Comparison of ENCODE assay signal across 10 cellular contexts in genomic region chr5:10759111-10759510, GRCh38. TPM values are rescaled to one million over a fixed set of nuclear protein-coding genes. Genes with fewer than 3 reads are reported as not detected.
A peak's percentile ranks its signal among the peaks of the same experiment; 100 is the strongest.
DNase-seq lines count a peak whose midpoint lies in the region; ATAC-seq and TF ChIP-seq lines count a peak whose summit lies in the region.
"Had no signal": no experiment of that assay in that cellular context is flagged by ENCODE, and none has a peak within 500 bp of the region (broad histone marks: within the 10 kb centered on the region; RNA-seq: fewer than 3 reads in every experiment).

No MANE protein-coding gene starts in this region.

- H3K4me1 ChIP-seq in H9 (ENCODE audit: insufficient read depth, low read length) (peaks cover 5% of the 10 kb centered on the region; the same call in 1 of the 2 replicates), mesodermal cell (ENCODE audit: control insufficient read depth, insufficient read depth, low read length, poor library complexity, severe bottlenecking) (peaks cover 25% of the 10 kb centered on the region)

- H3K4me2 ChIP-seq in H9 (ENCODE audit: insufficient read depth, insufficient read length, low read length), result no peak overlapping the region

- peak overlapping the region; percentile 24 to 38; a peak in 3 of 5 replicates for H3K4me3 Mint-ChIP-seq in H9
- H3K4me3 Mint-ChIP-seq in activated T-helper 2 cell treated with anti-CD3 and anti-CD28 coated beads, Interferon-gamma antibody, Interleukin-2, Interleukin-4, amounts not matched to agents 10 μg/mL and 5 μg/mL and 100 μg/mL, durations not matched to agents 14 hours and 24 hours and 36 hours (ENCODE audit: low read depth), result peak overlapping the region; percentile 28

- no peaks in the 10 kb centered on the region; the same call in 1 of the 2 replicates for H3K79me2 ChIP-seq in H9 (ENCODE audit: insufficient read depth, low read length)

- no peak overlapping the region for H3K56ac ChIP-seq in H9 (ENCODE audit: insufficient read length, low read depth, low read length)

- no peak overlapping the region for H3K14ac ChIP-seq in H9 (ENCODE audit: insufficient read depth, low read length)

- peaks cover 5 to 21% (median 17%) of the 10 kb centered on the region in 3 experiments for H3K36me3 Mint-ChIP-seq in H9 (ENCODE audit: insufficient read depth in 1 of 3, low read depth in 3 of 3)
- peaks cover 36% of the 10 kb centered on the region for H3K36me3 Mint-ChIP-seq in activated T-helper 2 cell treated with anti-CD3 and anti-CD28 coated beads, Interferon-gamma antibody, Interleukin-2, Interleukin-4, amounts not matched to agents 10 μg/mL and 5 μg/mL and 100 μg/mL, durations not matched to agents 14 hours and 24 hours and 36 hours (ENCODE audit: low read depth)

- no peaks in the 10 kb centered on the region for H4K20me1 ChIP-seq in H9 (ENCODE audit: control insufficient read depth, insufficient read depth, insufficient read length)

- H2BK15ac ChIP-seq in H9 (ENCODE audit: low read depth, low read length), result no peak overlapping the region

- no peak overlapping the region for H2AK5ac ChIP-seq in H9 (ENCODE audit: insufficient read length, low read length)

- no peak overlapping the region for H2BK20ac ChIP-seq in H9 (ENCODE audit: low read depth, low read length, poor library complexity, severe bottlenecking)

- no peak overlapping the region for H2BK5ac ChIP-seq in H9 (ENCODE audit: insufficient read length, low read length)

- H3K18ac ChIP-seq in H9 (ENCODE audit: insufficient read length, low read depth, low read length), result no peak overlapping the region

- TF ChIP-seq CTCF in AG04450 (IDR thresholded peaks at IDR 0.05; ENCODE audit: low read depth, low read length) (no peak), H9 (conservative IDR thresholded peaks at IDR 0.05) (no peak)

- H3K27ac ChIP-seq in AG04450 (ENCODE audit: low read depth, low read length) (no peak overlapping the region), H9 (ENCODE audit: insufficient read length, low read depth, low read length) (no peak overlapping the region), mesodermal cell (ENCODE audit: low read depth, low read length, severe bottlenecking) (no peak overlapping the region)

- H3K9ac ChIP-seq in H9 (ENCODE audit: extremely low read depth, insufficient read length, low read length), result no peak overlapping the region

- no peak for ATAC-seq in GM21423 (IDR thresholded peaks at IDR 0.05; ENCODE audit: unreplicated experiment)

- H4K8ac ChIP-seq in H9 (replicated peaks; ENCODE audit: insufficient read length, low read depth, low read length), result no peak overlapping the region

- H3K23me2 ChIP-seq in H9 (ENCODE audit: insufficient read length, low read depth, low read length, poor library complexity, severe bottlenecking), result peaks cover 11% of the 10 kb centered on the region

- H3K27me3 ChIP-seq in AG04450 (ENCODE audit: control insufficient read depth, insufficient read depth, low read length), result no peaks in the 10 kb centered on the region
- no peaks in the 10 kb centered on the region for H3K27me3 ChIP-seq in H9 (ENCODE audit: insufficient read depth, low read length)

- CTCF ChIA-PET in AG04450 (lab: Charles Lee), result no interaction called here

- H2BK12ac ChIP-seq in H9 (ENCODE audit: insufficient read length, low read depth, low read length), result no peak overlapping the region

- no peak overlapping the region for H3K23ac ChIP-seq in H9 (ENCODE audit: insufficient read length, low read depth, low read length)

- peaks cover 3% of the 10 kb centered on the region for H3K79me1 ChIP-seq in H9 (ENCODE audit: insufficient read depth, low read depth, low read length, poor library complexity, severe bottlenecking)

- WGBS in H9 (ENCODE audit: extremely low coverage, insufficient read length, low lambda C conversion rate), result no CpG with 5 or more reads among the region's 6 CpGs
- 92 to 93% methylated on average over 3 to 4 of the region's 6 CpGs for WGBS in mesodermal cell (ENCODE audit: insufficient coverage in 2 of 2), 2 experiments

- H3K36me3 ChIP-seq in mesodermal cell (ENCODE audit: control insufficient read depth, insufficient read depth, low read length), result peaks cover 53% of the 10 kb centered on the region

- H3K27ac Mint-ChIP-seq in H9, result no peak overlapping the region
- no peak overlapping the region for H3K27ac Mint-ChIP-seq in activated T-helper 2 cell treated with anti-CD3 and anti-CD28 coated beads, Interferon-gamma antibody, Interleukin-2, Interleukin-4, amounts not matched to agents 10 μg/mL and 5 μg/mL and 100 μg/mL, durations not matched to agents 14 hours and 24 hours and 36 hours

- H3K27me3 Mint-ChIP-seq in H9 (ENCODE audit: low read depth), result peaks cover 19% of the 10 kb centered on the region
- H3K27me3 Mint-ChIP-seq in activated T-helper 2 cell treated with anti-CD3 and anti-CD28 coated beads, Interferon-gamma antibody, Interleukin-2, Interleukin-4, amounts not matched to agents 10 μg/mL and 5 μg/mL and 100 μg/mL, durations not matched to agents 14 hours and 24 hours and 36 hours (ENCODE audit: low read depth), result peaks cover 4% of the 10 kb centered on the region

- no peak overlapping the region for H4K91ac ChIP-seq in H9 (ENCODE audit: insufficient read length, low read depth, low read length)

- H3T11ph ChIP-seq in H9 (ENCODE audit: low read length), result no peak overlapping the region

- H3K9me3 ChIP-seq in AG04450 (ENCODE audit: control insufficient read depth, insufficient read depth, low read length), result no peaks in the 10 kb centered on the region; the same call in 1 of the 2 replicates
- H3K9me3 ChIP-seq in H9 (ENCODE audit: control insufficient read depth, low read depth, low read length), result no peaks in the 10 kb centered on the region
- H3K9me3 ChIP-seq in mesodermal cell (ENCODE audit: control insufficient read depth, low read length), result peaks cover 5% of the 10 kb centered on the region

- DNase-seq in AG04450 (ENCODE audit: low read depth, low spot score) (no peak), H9 (no peak), NCI-H446 (lab: John Stamatoyannopoulos, UW) (no peak), DMS79 treated with DMSO at 0.1 percent for 48 hours (lab: John Stamatoyannopoulos, UW) (no peak), NCI-H748 treated with DMSO at 0.1 percent for 48 hours (lab: John Stamatoyannopoulos, UW) (no peak)
- DNase-seq in activated T-helper 2 cell treated with anti-CD3 and anti-CD28 coated beads, Interferon-gamma antibody, Interleukin-2, Interleukin-4, amounts not matched to agents 10 μg/mL and 5 μg/mL and 100 μg/mL, durations not matched to agents 14 hours and 24 hours and 36 hours (ENCODE audit: low spot score), result no peak
- DNase-seq: kidney glomerular epithelial cell, posterior cingulate gyrus had no signal

- H3K4ac ChIP-seq in H9 (ENCODE audit: low read depth, low read length), result no peak overlapping the region

- peaks cover 34 to 39% of the 10 kb centered on the region in 2 experiments for H3K4me1 Mint-ChIP-seq in H9
- peaks cover 29% of the 10 kb centered on the region for H3K4me1 Mint-ChIP-seq in activated T-helper 2 cell treated with anti-CD3 and anti-CD28 coated beads, Interferon-gamma antibody, Interleukin-2, Interleukin-4, amounts not matched to agents 10 μg/mL and 5 μg/mL and 100 μg/mL, durations not matched to agents 14 hours and 24 hours and 36 hours (ENCODE audit: low read depth)

- intact Hi-C loops in activated T-helper 2 cell treated with anti-CD3 and anti-CD28 coated beads, Interferon-gamma antibody, Interleukin-2, Interleukin-4, amounts not matched to agents 10 μg/mL and 5 μg/mL and 100 μg/mL, durations not matched to agents 14 hours and 24 hours and 36 hours (cut with micrococcal nuclease), result no loop called here

- peak overlapping the region; percentile 71 for H3K4me3 ChIP-seq in AG04450 (ENCODE audit: low read depth, low read length)
- peak overlapping the region; percentile 61 for H3K4me3 ChIP-seq in mesodermal cell (ENCODE audit: extremely low read depth, insufficient read depth, low read length, poor library complexity, severe bottlenecking)

- POLR2A ChIA-PET in AG04450 (lab: Yijun Ruan, JAX), result no interaction called here

- H2BK120ac ChIP-seq in H9 (ENCODE audit: low read depth, low read length, poor library complexity, severe bottlenecking), result no peak overlapping the region

- no peak overlapping the region for H2AFZ ChIP-seq in H9 (ENCODE audit: low read length)

- H3K9me3 Mint-ChIP-seq in H9, result no peaks in the 10 kb centered on the region; a peak in 1 of 5 replicates
- H3K9me3 Mint-ChIP-seq in activated T-helper 2 cell treated with anti-CD3 and anti-CD28 coated beads, Interferon-gamma antibody, Interleukin-2, Interleukin-4, amounts not matched to agents 10 μg/mL and 5 μg/mL and 100 μg/mL, durations not matched to agents 14 hours and 24 hours and 36 hours, result no peaks in the 10 kb centered on the region

- no peak overlapping the region for H4K5ac ChIP-seq in H9 (ENCODE audit: insufficient read length, low read depth, low read length)

RNA-seq across cellular contexts. Expression of gene DAP, which starts 1.9 kb away (rescaled TPM):
- 117 and 179 TPM in 2 replicates for polyA plus RNA-seq in AG04450 (2011; rRNA removed)
- 168 and 222 TPM in 2 replicates for polyA minus RNA-seq in AG04450 (2011; rRNA and poly(A)+ RNA removed)
- total RNA-seq in H9 (2021), result 46.7 and 47.2 TPM in 2 replicates
- 51.3 and 56.6 TPM in 2 replicates for total RNA-seq in activated T-helper 2 cell treated with anti-CD3 and anti-CD28 coated beads, Interferon-gamma antibody, Interleukin-2, Interleukin-4, amounts not matched to agents 10 μg/mL and 5 μg/mL and 100 μg/mL, durations not matched to agents 14 hours and 24 hours and 36 hours
- polyA plus RNA-seq in mesodermal cell (2013, experiment 1 of 2), result 133 TPM
- polyA plus RNA-seq in mesodermal cell (2013, experiment 2 of 2), result 122 TPM
